11 cellular contexts compared by ENCODE assay signal in genomic region chr6:16639689-16640480, GRCh38.
DNase-seq lines count a peak whose midpoint lies in the region; ATAC-seq and TF ChIP-seq lines count a peak whose summit lies in the region.
"Had no signal": no experiment of that assay in that cellular context is flagged by ENCODE, and none has a peak within 500 bp of the region (broad histone marks: within the 10 kb centered on the region; RNA-seq: fewer than 3 reads in every experiment).

No MANE protein-coding gene starts in this region.

- in situ Hi-C loops in HAP-1 (cut with MboI; ENCODE audit: low sequenced_read_pairs) = no loop called here

- ATAC-seq in HG02798 (IDR thresholded peaks at IDR 0.05; ENCODE audit: poor library complexity, unreplicated experiment) = no peak
- no peak for ATAC-seq in upper lobe of right lung
- ATAC-seq: left ventricle myocardium superior had no signal

- H3K27me3 ChIP-seq in HAP-1 (ENCODE audit: low read depth) (no peaks in the 10 kb centered on the region), upper lobe of right lung (no peaks in the 10 kb centered on the region)
- H3K27me3 ChIP-seq: spleen had no signal

- H3K4me3 ChIP-seq in HAP-1 (no peak overlapping the region), upper lobe of right lung (no peak overlapping the region)
- H3K4me3 ChIP-seq: spleen had no signal

- no peak for TF ChIP-seq CTCF in upper lobe of right lung (IDR thresholded peaks at IDR 0.05)

- H3K27ac ChIP-seq in upper lobe of right lung = no peak overlapping the region
- H3K27ac ChIP-seq: spleen had no signal

- intact Hi-C loops in upper lobe of right lung (cut with DNase I) = no loop called here

- H3K36me3 ChIP-seq in HAP-1 (replicated peaks) = no peaks in the 10 kb centered on the region
- no peaks in the 10 kb centered on the region for H3K36me3 ChIP-seq in upper lobe of right lung

- H3K9me3 ChIP-seq in HAP-1 (no peaks in the 10 kb centered on the region), upper lobe of right lung (no peaks in the 10 kb centered on the region)
- H3K9me3 ChIP-seq: spleen had no signal

- H3K4me1 ChIP-seq in HAP-1 = 0 out of 2 replicates have a peak, but pooled peaks cover 2% of the 10 kb centered on the region
- H3K4me1 ChIP-seq in upper lobe of right lung = no peaks in the 10 kb centered on the region

- peak; percentile 88 for DNase-seq in EL
- DNase-seq in NCI-H446 treated with DMSO at 0.1 percent for 48 hours (lab: John Stamatoyannopoulos, UW) = peak; percentile 20
- peak; percentile 70 for DNase-seq in dermis blood vessel endothelial cell
- peak; percentile 88 for DNase-seq in myocyte (ENCODE audit: low read depth)
- no peak for DNase-seq in HAP-1 (ENCODE audit: low spot score in 2 of 2)
- DNase-seq in cortex of kidney (lab: John Stamatoyannopoulos, UW) = no peak
- no peak for DNase-seq in upper lobe of right lung
- DNase-seq: left ventricle myocardium superior; spleen; stimulated activated naive CD4-positive, alpha-beta T cell treated with Interleukin-2 at 50 U/mL for 16 hours had no signal

Comparison
In these comparisons a context has a peak if more than half of its experiments do, and no peak if none do; other contexts are left out.
1. DNase-seq: peak in EL (single experiment), NCI-H446 treated with DMSO at 0.1 percent for 48 hours (single experiment), dermis blood vessel endothelial cell (single experiment) and myocyte (single experiment); none in HAP-1 (0 of 2), cortex of kidney (single experiment) and upper lobe of right lung (single experiment).